20 cellular contexts compared by ENCODE assay signal in genomic region chr3:12926660-12927059, GRCh38.
"Had no signal": no experiment of that assay in that cellular context is flagged by ENCODE, and none has a peak within 500 bp of the region (broad histone marks: within the 10 kb centered on the region; RNA-seq: fewer than 3 reads in every experiment).

No MANE protein-coding gene starts in this region.

- ATAC-seq: activated T-cell treated with anti-CD3 and anti-CD28 coated beads, Interleukin-2, amount 50 U/mL, for 72 hours; stimulated activated naive CD8-positive, alpha-beta T cell treated with anti-CD3 and anti-CD28 coated beads, Interleukin-15, Interleukin-2, amounts not matched to agents 100 U/mL and 50 U/mL, for 24 hours; WTC11 had no signal

- DNase-seq: activated CD4-positive, alpha-beta T cell treated with anti-CD3 and anti-CD28 coated beads for 4 hours; activated CD4-positive, alpha-beta T cell treated with anti-CD3 and anti-CD28 coated beads, Interleukin-2, amount 50 U/mL, for 48 hours; activated effector memory CD4-positive, alpha-beta T cell treated with anti-CD3 and anti-CD28 coated beads, Interleukin-2, amount 50 U/mL, for 16 hours; activated T-cell treated with anti-CD3 and anti-CD28 coated beads, Interleukin-2, amount 50 U/mL, for 72 hours; aorta; brain microvascular endothelial cell; cerebellar nuclear complex; endodermal cell; esophagus squamous epithelium; kidney; nucleus accumbens; spleen; stimulated activated CD4-positive, alpha-beta T cell treated with anti-CD3 and anti-CD28 coated beads, Interleukin-4, amount 100 ng/mL, for 1 hour; stimulated activated naive CD8-positive, alpha-beta T cell treated with anti-CD3 and anti-CD28 coated beads, Interleukin-15, Interleukin-2, amounts not matched to agents 100 U/mL and 50 U/mL, for 24 hours; T-helper 1 cell; T-helper 9 cell; tibial artery had no signal

- H3K4me3 ChIP-seq: coronary artery, esophagus squamous epithelium, SJSA1, spleen, tibial artery had no signal

- H3K9me3 ChIP-seq: esophagus squamous epithelium, SJSA1, spleen, tibial artery had no signal

- H3K36me3 ChIP-seq: SJSA1 had no signal

- H3K27me3 ChIP-seq: brain microvascular endothelial cell, esophagus squamous epithelium, SJSA1, spleen, tibial artery had no signal

- H3K27ac ChIP-seq: brain microvascular endothelial cell, coronary artery, esophagus squamous epithelium, SJSA1, tibial artery had no signal

- H3K4me1 ChIP-seq: SJSA1 had no signal
